Comparison of ENCODE assay signal across 10 cellular contexts in the genomic region with DNA sequence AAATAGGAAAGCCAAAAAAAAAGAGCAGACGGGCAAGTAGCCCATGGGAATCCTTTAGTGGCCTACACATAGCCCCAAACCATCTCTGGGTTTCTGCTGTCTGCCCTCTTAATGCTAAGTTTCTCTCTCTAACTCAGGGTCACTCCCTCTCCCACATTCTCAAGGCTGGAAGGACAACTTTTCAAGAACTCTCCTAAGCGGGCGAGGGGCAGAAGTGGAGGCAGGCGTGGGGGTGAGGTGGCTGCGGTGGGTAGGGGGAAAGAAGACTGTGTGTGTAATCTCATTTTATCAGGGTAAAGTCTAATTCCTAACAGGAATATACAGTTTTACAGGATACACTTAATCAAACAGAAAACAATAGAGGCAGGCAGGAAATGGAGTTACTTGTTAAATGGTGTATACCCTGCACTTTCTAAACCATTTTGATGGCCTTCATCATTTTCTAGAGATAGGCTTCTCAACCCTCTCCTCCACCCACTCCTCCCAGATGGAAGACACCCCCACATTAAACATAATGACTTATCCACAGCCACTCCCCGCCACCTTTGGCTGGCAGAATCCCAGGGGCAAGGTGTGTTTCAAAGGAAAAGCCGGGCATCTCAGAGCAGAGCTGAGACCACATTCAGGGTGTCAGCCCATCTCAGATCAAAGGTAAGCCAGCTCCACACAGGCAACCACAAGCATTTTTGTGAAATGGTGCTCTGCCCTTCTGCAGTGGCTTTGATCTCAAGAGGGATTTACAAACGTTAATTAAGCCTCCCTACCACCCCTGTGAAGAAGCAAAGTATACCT. TPM values are rescaled to one million over a fixed set of nuclear protein-coding genes. Genes with fewer than 3 reads are reported as not detected.
DNase-seq lines count a peak whose midpoint lies in the region; ATAC-seq, FAIRE-seq and TF ChIP-seq lines count a peak whose summit lies in the region.
"Had no signal": no experiment of that assay in that cellular context is flagged by ENCODE, and none has a peak within 500 bp of the region (broad histone marks: within the 10 kb centered on the region; RNA-seq: fewer than 3 reads in every experiment).

No MANE protein-coding gene starts in this region.

- WGBS in A549 (ENCODE audit: missing lambda C conversion rate): 61% methylated on average over 8 of the region's 8 CpGs

- H3K9me3 Mint-ChIP-seq in natural killer cell treated with Interleukin-12 subunit alpha and Interleukin-12 subunit beta and Interleukin-15 and Interleukin-18, amount 100 ng/mL, for 72 hours: no peaks in the 10 kb centered on the region

- peak overlapping the region; percentile 96 for H3K4me3 Mint-ChIP-seq in natural killer cell treated with Interleukin-12 subunit alpha and Interleukin-12 subunit beta and Interleukin-15 and Interleukin-18, amount 100 ng/mL, for 72 hours

- no peak overlapping the region for H2AFZ ChIP-seq in Loucy (ENCODE audit: low read length)

- H3K27ac ChIP-seq in A549 (peak overlapping the region; percentile 92 to 99), duodenal mucosa (ENCODE audit: low read depth, low read length) (peak overlapping the region; percentile 26)

- H3K4me1 ChIP-seq in A549 (peaks cover 74% of the 10 kb centered on the region), Loucy (ENCODE audit: insufficient read depth, low read length, poor library complexity, severe bottlenecking) (peaks cover 81% of the 10 kb centered on the region), duodenal mucosa (ENCODE audit: control insufficient read depth in 1 of 2, insufficient read depth in 2 of 2, low read length in 2 of 2) (peaks cover 87 to 89% of the 10 kb centered on the region in 2 donors)

- peaks cover 93% of the 10 kb centered on the region for H4K20me1 ChIP-seq in Loucy (ENCODE audit: insufficient read depth, low read length, poor library complexity, severe bottlenecking)

- no peak overlapping the region for H3K9ac ChIP-seq in Loucy (ENCODE audit: low read depth, low read length, poor library complexity, severe bottlenecking)
- peak overlapping the region in 1 of 2 donors; percentile 21 for H3K9ac ChIP-seq in duodenal mucosa (ENCODE audit: low read depth in 1 of 2, low read length in 2 of 2)

- H3K79me2 ChIP-seq in Loucy (ENCODE audit: insufficient read depth, low read length): peaks cover 94% of the 10 kb centered on the region

- peaks cover 83 to 85% of the 10 kb centered on the region in 2 donors for H3K4me1 Mint-ChIP-seq in natural killer cell treated with Interleukin-12 subunit alpha and Interleukin-12 subunit beta and Interleukin-15 and Interleukin-18, amount 100 ng/mL, for 72 hours (ENCODE audit: low read depth in 2 of 2)

- POLR2A ChIA-PET in A549 (lab: Yijun Ruan, JAX): interaction anchor here (1.6 kb wide), 1 partner anchor 13 kb away, joined by 3 read pairs; no protein-coding TSS in a partner anchor

- H3K9me3 ChIP-seq in A549 (no peaks in the 10 kb centered on the region), Loucy (ENCODE audit: insufficient read depth, low read depth, low read length) (no peaks in the 10 kb centered on the region), duodenal mucosa (ENCODE audit: control insufficient read depth in 1 of 2, low read length in 2 of 2) (no peaks in the 10 kb centered on the region)

- DNase-seq in A549 (ENCODE audit: low read depth in 1 of 2, low spot score in 1 of 2) (no peak), hippocampal formation (lab: John Stamatoyannopoulos, UW) (no peak), 8988T (no peak), D341Med (ENCODE audit: low spot score) (no peak)
- no peak for DNase-seq in natural killer cell treated with Interleukin-12 subunit alpha and Interleukin-12 subunit beta and Interleukin-15 and Interleukin-18, amount 100 ng/mL, for 72 hours (ENCODE audit: low spot score)
- DNase-seq: MV-4-11 had no signal

- peaks cover 39% of the 10 kb centered on the region for H3K36me3 Mint-ChIP-seq in natural killer cell treated with Interleukin-12 subunit alpha and Interleukin-12 subunit beta and Interleukin-15 and Interleukin-18, amount 100 ng/mL, for 72 hours

- H3K27me3 Mint-ChIP-seq in natural killer cell treated with Interleukin-12 subunit alpha and Interleukin-12 subunit beta and Interleukin-15 and Interleukin-18, amount 100 ng/mL, for 72 hours: no peaks in the 10 kb centered on the region

- FAIRE-seq in A549 (lab: Jason Lieb, UNC): no peak
- FAIRE-seq: RCC 7860 had no signal

- peak overlapping the region; percentile 73 to 83 for H3K27ac Mint-ChIP-seq in natural killer cell treated with Interleukin-12 subunit alpha and Interleukin-12 subunit beta and Interleukin-15 and Interleukin-18, amount 100 ng/mL, for 72 hours

- no peak for TF ChIP-seq RAD21 in A549 (conservative IDR thresholded peaks at IDR 0.05 in 1 of 2, IDR thresholded peaks at IDR 0.05 in 1 of 2)

- peaks cover 11% of the 10 kb centered on the region for H3F3A ChIP-seq in Loucy (ENCODE audit: low read depth)

- CTCF ChIA-PET in A549 (lab: Yijun Ruan, JAX): interaction anchor here (1.3 to 3.4 kb wide), 4 partner anchors 11 to 294 kb away, joined by 4 to 15 read pairs (median 8); no protein-coding TSS in a partner anchor

- TF ChIP-seq EP300 in A549 (IDR thresholded peaks at IDR 0.05): no peak

- H3K36me3 ChIP-seq in Loucy (ENCODE audit: insufficient read depth, low read length): peaks cover 44% of the 10 kb centered on the region; the same call in 1 of the 2 replicates
- peaks cover 5 to 28% of the 10 kb centered on the region in 2 donors for H3K36me3 ChIP-seq in duodenal mucosa (ENCODE audit: control insufficient read depth in 1 of 2, insufficient read depth in 2 of 2, low read length in 2 of 2)

- H3K4me2 ChIP-seq in A549 (peak overlapping the region; percentile 97), Loucy (ENCODE audit: low read depth, low read length, poor library complexity, severe bottlenecking) (peak overlapping the region; percentile 82)

- H3K27me3 ChIP-seq in Loucy (ENCODE audit: insufficient read depth, low read length, poor library complexity, severe bottlenecking) (no peaks in the 10 kb centered on the region), duodenal mucosa (ENCODE audit: control insufficient read depth in 1 of 2, insufficient read depth in 2 of 2, low read length in 2 of 2) (no peaks in the 10 kb centered on the region)

- ATAC-seq in A549 (no peak), HG03135 (IDR thresholded peaks at IDR 0.05; ENCODE audit: unreplicated experiment) (no peak)
- ATAC-seq in natural killer cell treated with Interleukin-12 subunit alpha and Interleukin-12 subunit beta and Interleukin-15 and Interleukin-18, amount 100 ng/mL, for 72 hours: no peak

- H3K4me3 ChIP-seq in A549 (peak overlapping the region; percentile 80; the same call in 2 of the 3 replicates), Loucy (ENCODE audit: low read length, poor library complexity, severe bottlenecking) (peak overlapping the region; percentile 78), duodenal mucosa (ENCODE audit: low read depth in 1 of 2, low read length in 2 of 2) (peak overlapping the region; percentile 26 to 27)

- TF ChIP-seq CTCF in A549 (IDR thresholded peaks at IDR 0.05) (no peak), Loucy (conservative IDR thresholded peaks at IDR 0.05; ENCODE audit: low read length) (no peak)

- no peaks in the 10 kb centered on the region for H3K9me2 ChIP-seq in Loucy (replicated peaks; ENCODE audit: low read depth, low read length)

- TF ChIP-seq POLR2A in A549 (IDR thresholded peaks at IDR 0.05; ENCODE audit: low read length): no peak

TF ChIP-seq in A549, 52 proteins besides CTCF, POLR2A, EP300 and RAD21:
- TF ChIP-seq KDM5A (IDR thresholded peaks at IDR 0.05): no peak
- TF ChIP-seq GATA3 (IDR thresholded peaks at IDR 0.05; ENCODE audit: borderline replicate concordance): no peak
- no peak for TF ChIP-seq HEYL (CRISPR knock-in tag; IDR thresholded peaks at IDR 0.05)
- TF ChIP-seq ZFP36 (IDR thresholded peaks at IDR 0.05; ENCODE audit: borderline replicate concordance, partially characterized antibody): no peak
- TF ChIP-seq NFE2L2 (conservative IDR thresholded peaks at IDR 0.05; ENCODE audit: low read length): no peak
- no peak for TF ChIP-seq EHF (CRISPR knock-in tag; IDR thresholded peaks at IDR 0.05)
- no peak for TF ChIP-seq FOSL2 (IDR thresholded peaks at IDR 0.05)
- TF ChIP-seq FOSL2 (CRISPR knock-in tag; IDR thresholded peaks at IDR 0.05): no peak
- TF ChIP-seq FOXS1 (CRISPR knock-in tag; IDR thresholded peaks at IDR 0.05): no peak
- no peak for TF ChIP-seq BHLHE40 (IDR thresholded peaks at IDR 0.05; ENCODE audit: low read depth, low read length)
- TF ChIP-seq, protein P1, sequence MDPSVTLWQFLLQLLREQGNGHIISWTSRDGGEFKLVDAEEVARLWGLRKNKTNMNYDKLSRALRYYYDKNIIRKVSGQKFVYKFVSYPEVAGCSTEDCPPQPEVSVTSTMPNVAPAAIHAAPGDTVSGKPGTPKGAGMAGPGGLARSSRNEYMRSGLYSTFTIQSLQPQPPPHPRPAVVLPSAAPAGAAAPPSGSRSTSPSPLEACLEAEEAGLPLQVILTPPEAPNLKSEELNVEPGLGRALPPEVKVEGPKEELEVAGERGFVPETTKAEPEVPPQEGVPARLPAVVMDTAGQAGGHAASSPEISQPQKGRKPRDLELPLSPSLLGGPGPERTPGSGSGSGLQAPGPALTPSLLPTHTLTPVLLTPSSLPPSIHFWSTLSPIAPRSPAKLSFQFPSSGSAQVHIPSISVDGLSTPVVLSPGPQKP (IDR thresholded peaks at IDR 0.05; ENCODE audit: low read depth, low read length): no peak
- no peak for TF ChIP-seq HDAC2 (IDR thresholded peaks at IDR 0.05)
- TF ChIP-seq JUN (IDR thresholded peaks at IDR 0.05): no peak
- no peak for TF ChIP-seq NPAS2 (CRISPR knock-in tag; IDR thresholded peaks at IDR 0.05; ENCODE audit: borderline replicate concordance)
- TF ChIP-seq JUNB (IDR thresholded peaks at IDR 0.05): no peak
- TF ChIP-seq RNF2 (IDR thresholded peaks at IDR 0.05; ENCODE audit: borderline replicate concordance, low read depth): no peak
- no peak for TF ChIP-seq CBX2 (IDR thresholded peaks at IDR 0.05; ENCODE audit: borderline replicate concordance, low read depth)
- no peak for TF ChIP-seq HOXA7 (CRISPR knock-in tag; IDR thresholded peaks at IDR 0.05)
- no peak for TF ChIP-seq RARB (CRISPR knock-in tag; IDR thresholded peaks at IDR 0.05)

RNA-seq across cellular contexts. Expression of gene SMAD7, which starts 6.8 kb away (rescaled TPM):
- polyA plus RNA-seq in A549 (2011; rRNA removed) (18.9 and 19.9 TPM in 2 replicates), A549 (2017; fragmentation: RNase III; extraction: RNeasy Plus Mini Kit Qiagen cat#74134 plus additional on column Dnase treatment) (26.9 to 29.1 TPM (median 29.0 TPM) in 3 replicates)
- polyA plus RNA-seq in A549 (2012; cell fraction: cytosol; rRNA removed): 38.2 and 48.5 TPM in 2 replicates
- 76.0 and 84.4 TPM in 2 replicates for polyA plus RNA-seq in A549 (2012; cell fraction: nucleus; rRNA removed)
- 51.4 and 52.2 TPM in 2 replicates for polyA minus RNA-seq in A549 (2011; rRNA and poly(A)+ RNA removed)
- total RNA-seq in natural killer cell treated with Interleukin-12 subunit alpha and Interleukin-12 subunit beta and Interleukin-15 and Interleukin-18, amount 100 ng/mL, for 72 hours: 10 to 100 TPM; 49.1 to 85.8 TPM

Comparison
In these comparisons a context has a peak if more than half of its experiments do, and no peak if none do; other contexts are left out.
1. H3K4me3 ChIP-seq: peak in every context shown above with its lines; median percentile 80 in A549; 78 in Loucy; 26 in duodenal mucosa.